10 cellular contexts compared by ENCODE assay signal in genomic region chr6:25054469-25054868, GRCh38.
DNase-seq lines count a peak whose midpoint lies in the region; ATAC-seq and TF ChIP-seq lines count a peak whose summit lies in the region.
"Had no signal": no experiment of that assay in that cellular context is flagged by ENCODE, and none has a peak within 500 bp of the region (broad histone marks: within the 10 kb centered on the region; RNA-seq: fewer than 3 reads in every experiment).

No MANE protein-coding gene starts in this region.

- H2AFZ ChIP-seq in ACC112 (ENCODE audit: low read length, unreplicated experiment) (peak overlapping the region; percentile 91), GM23338 (peak overlapping the region; percentile 38; the same call in 1 of the 2 replicates)

- no peak for ATAC-seq in GM23338

- H3K27ac Mint-ChIP-seq in GM23338 = no peak overlapping the region
- peak overlapping the region; percentile 73 for H3K27ac Mint-ChIP-seq in activated T-helper 1 cell treated with anti-CD3 and anti-CD28 coated beads, Interleukin-12 subunit alpha, Interleukin-12 subunit beta, Interleukin-2, Interleukin-4 antibody, amounts not matched to agents 30 ng/mL and 10 ng/mL and 1 ng/mL, durations not matched to agents 14 hours and 24 hours and 36 hours

- intact Hi-C loops in activated T-helper 1 cell treated with anti-CD3 and anti-CD28 coated beads, Interleukin-12 subunit alpha, Interleukin-12 subunit beta, Interleukin-2, Interleukin-4 antibody, amounts not matched to agents 30 ng/mL and 10 ng/mL and 1 ng/mL, durations not matched to agents 14 hours and 24 hours and 36 hours (cut with micrococcal nuclease) = no loop called here
- intact Hi-C loops in posterior cingulate gyrus (cut with DNase I) = no loop called here

- H3K9me3 ChIP-seq in HAP-1 = no peaks in the 10 kb centered on the region

- no peak overlapping the region for H3K4me2 ChIP-seq in GM23338

- in situ Hi-C loops in HAP-1 (cut with MboI; ENCODE audit: low sequenced_read_pairs) = loop anchor here (25.0 kb wide), 1 partner anchor 192 kb away; no protein-coding TSS in a partner anchor

- H4K20me1 ChIP-seq in GM23338 (replicated peaks; ENCODE audit: insufficient read depth) = no peaks in the 10 kb centered on the region

- H3K9me2 ChIP-seq in GM23338 (ENCODE audit: insufficient read depth) = peaks cover 20% of the 10 kb centered on the region

- H3K4me1 ChIP-seq in ACC112 (ENCODE audit: control insufficient read depth, insufficient read depth, low read length, unreplicated experiment) (peaks cover 22% of the 10 kb centered on the region), GM23338 (ENCODE audit: insufficient read depth) (no peaks in the 10 kb centered on the region), HAP-1 (peaks cover 6% of the 10 kb centered on the region; the same call in 1 of the 2 replicates)

- TF ChIP-seq CTCF in GM23338 (conservative IDR thresholded peaks at IDR 0.05; ENCODE audit: low read depth in 2 of 2) (no peak), GM10266 (IDR thresholded peaks at IDR 0.05; ENCODE audit: control insufficient read depth, insufficient read depth, low read depth, missing control alignments) (no peak)

- no peak overlapping the region for H3K4me3 Mint-ChIP-seq in GM23338
- H3K4me3 Mint-ChIP-seq in activated T-helper 1 cell treated with anti-CD3 and anti-CD28 coated beads, Interleukin-12 subunit alpha, Interleukin-12 subunit beta, Interleukin-2, Interleukin-4 antibody, amounts not matched to agents 30 ng/mL and 10 ng/mL and 1 ng/mL, durations not matched to agents 14 hours and 24 hours and 36 hours = no peak overlapping the region

- H3K27me3 ChIP-seq in ACC112 (ENCODE audit: insufficient read depth, low read length) = no peaks in the 10 kb centered on the region
- H3K27me3 ChIP-seq in GM23338 (ENCODE audit: insufficient read depth) = no peaks in the 10 kb centered on the region
- H3K27me3 ChIP-seq in HAP-1 (ENCODE audit: low read depth) = no peaks in the 10 kb centered on the region

- H3K36me3 Mint-ChIP-seq in GM23338 (ENCODE audit: low read depth) = peaks cover 3% of the 10 kb centered on the region; the same call in 1 of the 3 replicates
- peaks cover 1% of the 10 kb centered on the region for H3K36me3 Mint-ChIP-seq in activated T-helper 1 cell treated with anti-CD3 and anti-CD28 coated beads, Interleukin-12 subunit alpha, Interleukin-12 subunit beta, Interleukin-2, Interleukin-4 antibody, amounts not matched to agents 30 ng/mL and 10 ng/mL and 1 ng/mL, durations not matched to agents 14 hours and 24 hours and 36 hours (ENCODE audit: low read depth)

- peak overlapping the region; percentile 90 for H3K27ac ChIP-seq in ACC112 (ENCODE audit: low read depth, low read length)
- no peak overlapping the region for H3K27ac ChIP-seq in GM23338 (ENCODE audit: low read depth)
- H3K27ac ChIP-seq: epithelial cell of prostate had no signal

- H3K79me2 ChIP-seq in ACC112 (ENCODE audit: control insufficient read depth, insufficient read depth, low read length, unreplicated experiment) = no peaks in the 10 kb centered on the region
- H3K79me2 ChIP-seq in GM23338 (replicated peaks; ENCODE audit: insufficient read depth) = no peaks in the 10 kb centered on the region

- no peaks in the 10 kb centered on the region for H3F3A ChIP-seq in GM23338 (replicated peaks; ENCODE audit: low read depth)

- peaks cover 6% of the 10 kb centered on the region; the same call in 2 of the 3 replicates for H3K4me1 Mint-ChIP-seq in GM23338
- peaks cover 78% of the 10 kb centered on the region for H3K4me1 Mint-ChIP-seq in activated T-helper 1 cell treated with anti-CD3 and anti-CD28 coated beads, Interleukin-12 subunit alpha, Interleukin-12 subunit beta, Interleukin-2, Interleukin-4 antibody, amounts not matched to agents 30 ng/mL and 10 ng/mL and 1 ng/mL, durations not matched to agents 14 hours and 24 hours and 36 hours (ENCODE audit: low read depth)

- H3K27me3 Mint-ChIP-seq in GM23338 (ENCODE audit: insufficient read depth, low read depth, poor library complexity) = peaks cover 2% of the 10 kb centered on the region
- no peaks in the 10 kb centered on the region for H3K27me3 Mint-ChIP-seq in activated T-helper 1 cell treated with anti-CD3 and anti-CD28 coated beads, Interleukin-12 subunit alpha, Interleukin-12 subunit beta, Interleukin-2, Interleukin-4 antibody, amounts not matched to agents 30 ng/mL and 10 ng/mL and 1 ng/mL, durations not matched to agents 14 hours and 24 hours and 36 hours (ENCODE audit: insufficient read depth)

- DNase-seq in GM23338 (ENCODE audit: low spot score) = no peak
- no peak for DNase-seq in activated T-helper 1 cell treated with anti-CD3 and anti-CD28 coated beads, Interleukin-12 subunit alpha, Interleukin-12 subunit beta, Interleukin-2, Interleukin-4 antibody, amounts not matched to agents 30 ng/mL and 10 ng/mL and 1 ng/mL, durations not matched to agents 14 hours and 24 hours and 36 hours (ENCODE audit: low spot score)
- peak; percentile 38 for DNase-seq in kidney tubule cell (ENCODE audit: low spot score)
- no peak for DNase-seq in posterior cingulate gyrus
- no peak for DNase-seq in GM10266 (ENCODE audit: extremely low spot score)
- DNase-seq in NCI-H1092 (lab: John Stamatoyannopoulos, UW) = no peak
- no peak for DNase-seq in HAP-1 (ENCODE audit: low spot score in 2 of 2)
- DNase-seq: NCI-H187 treated with DMSO at 0.1 percent for 48 hours had no signal

- H3K36me3 ChIP-seq in ACC112 (ENCODE audit: insufficient read depth, low read length) = no peaks in the 10 kb centered on the region
- H3K36me3 ChIP-seq in GM23338 (ENCODE audit: insufficient read depth) = no peaks in the 10 kb centered on the region
- no peaks in the 10 kb centered on the region for H3K36me3 ChIP-seq in HAP-1 (replicated peaks)

- peak overlapping the region; percentile 63 for H3K4me3 ChIP-seq in ACC112 (ENCODE audit: low read depth, low read length)
- no peak overlapping the region for H3K4me3 ChIP-seq in GM23338
- no peak overlapping the region for H3K4me3 ChIP-seq in HAP-1

- peaks cover 5% of the 10 kb centered on the region; the same call in 2 of the 3 replicates for H3K9me3 Mint-ChIP-seq in GM23338
- H3K9me3 Mint-ChIP-seq in activated T-helper 1 cell treated with anti-CD3 and anti-CD28 coated beads, Interleukin-12 subunit alpha, Interleukin-12 subunit beta, Interleukin-2, Interleukin-4 antibody, amounts not matched to agents 30 ng/mL and 10 ng/mL and 1 ng/mL, durations not matched to agents 14 hours and 24 hours and 36 hours = no peaks in the 10 kb centered on the region

TF ChIP-seq in GM23338, 12 proteins besides CTCF, POLR2A, EP300 and RAD21 (continues in another document):
- TF ChIP-seq REST (IDR thresholded peaks at IDR 0.05; ENCODE audit: unreplicated experiment) = no peak
- TF ChIP-seq NANOG (IDR thresholded peaks at IDR 0.05; ENCODE audit: borderline replicate concordance) = no peak
- no peak for TF ChIP-seq STAT1 (IDR thresholded peaks at IDR 0.05; ENCODE audit: unreplicated experiment)
- TF ChIP-seq ZNF331 (CRISPR knock-in tag; IDR thresholded peaks at IDR 0.05; ENCODE audit: low read depth) = no peak
- TF ChIP-seq EZH2 (IDR thresholded peaks at IDR 0.05; ENCODE audit: low read depth, unreplicated experiment) = no peak
- no peak for TF ChIP-seq JUNB (IDR thresholded peaks at IDR 0.05; ENCODE audit: unreplicated experiment)
- no peak for TF ChIP-seq CREB1 (CRISPR knock-in tag; IDR thresholded peaks at IDR 0.05; ENCODE audit: low read depth)
- TF ChIP-seq ETS1 (IDR thresholded peaks at IDR 0.05) = no peak
- no peak for TF ChIP-seq EZH2phosphoT487 (IDR thresholded peaks at IDR 0.05; ENCODE audit: unreplicated experiment)
- no peak for TF ChIP-seq ZNF114 (CRISPR knock-in tag; IDR thresholded peaks at IDR 0.05)
